ENCODE assay signal across 9 cellular contexts in the genomic region with DNA sequence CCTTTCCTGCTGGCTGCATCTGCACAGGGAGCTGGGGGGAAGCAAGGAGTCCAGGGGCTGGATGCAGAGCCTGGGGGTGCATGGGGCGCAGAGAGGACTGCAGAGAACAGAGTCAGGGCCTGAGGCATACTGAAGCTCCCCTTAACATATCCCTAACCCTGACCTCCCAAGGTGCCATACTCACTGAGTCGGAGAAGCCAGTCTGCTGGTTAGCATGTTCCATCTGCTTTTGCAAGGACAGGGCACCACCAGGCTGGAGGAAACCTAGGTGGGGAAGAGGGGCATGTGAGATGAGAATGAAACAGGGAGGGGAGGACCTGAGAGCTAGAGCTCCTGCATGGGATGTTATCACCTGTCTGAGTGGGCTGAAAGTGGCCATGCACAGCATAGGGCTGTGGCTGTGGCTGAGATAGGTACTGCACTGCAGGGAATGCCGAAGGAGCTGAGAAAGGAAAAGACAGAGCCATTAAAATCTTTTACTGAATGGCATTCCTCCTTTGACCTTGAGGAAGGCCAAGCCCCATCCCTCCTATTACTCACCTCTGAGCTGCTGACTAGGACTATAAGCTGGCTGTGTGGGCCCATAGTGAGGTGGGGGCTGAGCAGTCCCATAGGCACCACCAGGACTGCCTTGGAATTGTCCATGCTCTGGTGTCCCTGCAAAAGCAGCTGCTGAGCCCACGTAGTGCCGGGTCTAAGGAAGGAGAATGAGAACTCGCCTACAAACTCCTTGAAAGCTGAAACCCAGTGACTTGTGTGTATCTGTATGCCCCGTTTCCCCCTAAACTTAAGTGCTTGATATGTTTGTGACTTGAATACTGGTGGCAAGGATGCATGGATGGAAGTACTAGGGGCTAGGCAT. TPM values are rescaled to one million over a fixed set of nuclear protein-coding genes. Genes with fewer than 3 reads are reported as not detected.
A peak's percentile ranks its signal among the peaks of the same experiment; 100 is the strongest.
DNase-seq lines count a peak whose midpoint lies in the region; ATAC-seq and TF ChIP-seq lines count a peak whose summit lies in the region.
"Had no signal": no experiment of that assay in that cellular context is flagged by ENCODE, and none has a peak within 500 bp of the region (broad histone marks: within the 10 kb centered on the region; RNA-seq: fewer than 3 reads in every experiment).

No MANE protein-coding gene starts in this region.

- H3K36me3 ChIP-seq in WERI-Rb-1 (peaks cover 82% of the 10 kb centered on the region), mucosa of descending colon (ENCODE audit: low read depth) (peaks cover 8% of the 10 kb centered on the region)

- no peak overlapping the region for H3K4me3 ChIP-seq in WERI-Rb-1 (ENCODE audit: low read depth, low read length)
- H3K4me3 ChIP-seq in foreskin fibroblast (ENCODE audit: low read depth in 1 of 2, low read length in 2 of 2) = peak overlapping the region in 1 of 2 donors; percentile 7
- no peak overlapping the region for H3K4me3 ChIP-seq in mucosa of descending colon

- DNase-seq in WERI-Rb-1 (no peak), foreskin fibroblast (peak; percentile 11 to 51), superior temporal gyrus (ENCODE audit: extremely low spot score) (no peak), T1000 (lab: John Stamatoyannopoulos, UW) (no peak), mucosa of descending colon (no peak)
- DNase-seq: NCI-H146 had no signal

- H3K9me3 ChIP-seq in WERI-Rb-1 (ENCODE audit: severe bottlenecking) (no peaks in the 10 kb centered on the region), mucosa of descending colon (no peaks in the 10 kb centered on the region)

- peak; percentile 31 for TF ChIP-seq POLR2A in GM15510 (IDR thresholded peaks at IDR 0.05; ENCODE audit: borderline replicate concordance, extremely low read depth, insufficient read length)

- no peaks in the 10 kb centered on the region for H3K27me3 ChIP-seq in WERI-Rb-1 (ENCODE audit: insufficient read depth, low read depth, severe bottlenecking)

- TF ChIP-seq CTCF in 22Rv1 (IDR thresholded peaks at IDR 0.05) (peak; percentile 25; the same call in 1 of the 2 replicates), WERI-Rb-1 (IDR thresholded peaks at IDR 0.05; ENCODE audit: low read depth, low read length) (peak; percentile 16; the same call in 1 of the 2 replicates), foreskin fibroblast (IDR thresholded peaks at IDR 0.05; ENCODE audit: low read depth, low read length) (no peak), mucosa of descending colon (IDR thresholded peaks at IDR 0.05) (no peak)

- H3K4me1 ChIP-seq in mucosa of descending colon (ENCODE audit: low read depth) = peaks cover 29% of the 10 kb centered on the region

- H3K27ac ChIP-seq in 22Rv1 = peak overlapping the region; percentile 99
- no peak overlapping the region; the same call in 1 of the 2 replicates for H3K27ac ChIP-seq in WERI-Rb-1

- ATAC-seq in GM18873 (IDR thresholded peaks at IDR 0.05; ENCODE audit: low FRiP score, unreplicated experiment) (no peak), mucosa of descending colon (no peak)

- intact Hi-C loops in mucosa of descending colon (cut with DNase I, micrococcal nuclease) = no loop called here

RNA-seq across cellular contexts. Expression of gene GPS2, which starts 1.9 kb away (rescaled TPM):
- total RNA-seq in mucosa of descending colon = 10 to 100 TPM; 68.1 to 89.8 (median 83.2) TPM

RNA-seq across cellular contexts. Expression of gene EIF5A, which starts 5.8 kb away (rescaled TPM):
- total RNA-seq in mucosa of descending colon = 100 to 1,000 TPM; 281 to 492 (median 313) TPM

RNA-seq across cellular contexts. Expression of gene NEURL4, which starts 15.9 kb away (rescaled TPM):
- total RNA-seq in mucosa of descending colon = 10 to 100 TPM; 39.0 to 59.1 (median 44.9) TPM

RNA-seq across cellular contexts. Expression of gene YBX2, which starts 18.8 kb away (rescaled TPM):
- 10 to 100 TPM; 17.9 to 71.4 (median 37.8) TPM for total RNA-seq in mucosa of descending colon

RNA-seq across cellular contexts. Expression of gene ACAP1, which starts 23.1 kb away (rescaled TPM):
- total RNA-seq in mucosa of descending colon = 10 to 100 TPM in 2 of 3 donors, 1 to 10 TPM in 1; 9.2 to 16.5 (median 11.2) TPM

Comparison
In these comparisons a context has a peak if more than half of its experiments do, and no peak if none do; other contexts are left out.
1. CTCF ChIP-seq: peak in 22Rv1 (single experiment) and WERI-Rb-1 (single experiment); none in foreskin fibroblast (single experiment) and mucosa of descending colon (single experiment).
2. DNase-seq: peak in foreskin fibroblast (2 of 2); none in WERI-Rb-1 (single experiment), superior temporal gyrus (single experiment), T1000 (single experiment) and mucosa of descending colon (0 of 3).